Comparison of ENCODE assay signal across 17 cellular contexts in genomic region chr5:63456279-63456678, GRCh38.
DNase-seq lines count a peak whose midpoint lies in the region; ATAC-seq and TF ChIP-seq lines count a peak whose summit lies in the region.
"Had no signal": no experiment of that assay in that cellular context is flagged by ENCODE, and none has a peak within 500 bp of the region (broad histone marks: within the 10 kb centered on the region; RNA-seq: fewer than 3 reads in every experiment).

No MANE protein-coding gene starts in this region.

- peaks cover 4% of the 10 kb centered on the region for H3K27me3 ChIP-seq in RWPE2 (ENCODE audit: insufficient read depth, poor library complexity, severe bottlenecking)

- H3K36me3 Mint-ChIP-seq in nephron progenitor cell (ENCODE audit: low read depth) (no peaks in the 10 kb centered on the region), HFFc6 (ENCODE audit: low read depth) (no peaks in the 10 kb centered on the region)
- H3K36me3 Mint-ChIP-seq: CD14-positive monocyte had no signal

- H3K4me3 ChIP-seq in RWPE2 (ENCODE audit: severe bottlenecking): no peak overlapping the region
- H3K4me3 ChIP-seq in epithelial cell of esophagus (ENCODE audit: low read length): no peak overlapping the region
- H3K4me3 ChIP-seq: GM12878 had no signal

- no peaks in the 10 kb centered on the region for H3K4me1 Mint-ChIP-seq in nephron progenitor cell
- H3K4me1 Mint-ChIP-seq in HFFc6 (ENCODE audit: low read depth): no peaks in the 10 kb centered on the region
- H3K4me1 Mint-ChIP-seq: CD14-positive monocyte had no signal

- TF ChIP-seq CTCF in RWPE2 (IDR thresholded peaks at IDR 0.05; ENCODE audit: poor library complexity, severe bottlenecking) (no peak), epithelial cell of esophagus (IDR thresholded peaks at IDR 0.05; ENCODE audit: insufficient read depth, low read depth, low read length, missing control alignments) (no peak), nephron progenitor cell (IDR thresholded peaks at IDR 0.05) (no peak), HFFc6 (IDR thresholded peaks at IDR 0.05) (no peak)

- H3K4me3 Mint-ChIP-seq in nephron progenitor cell (no peak overlapping the region), HFFc6 (no peak overlapping the region)
- H3K4me3 Mint-ChIP-seq: CD14-positive monocyte had no signal

- no peaks in the 10 kb centered on the region for H3K4me1 ChIP-seq in RWPE2 (ENCODE audit: insufficient read depth, poor library complexity, severe bottlenecking)

- H3K27me3 Mint-ChIP-seq in nephron progenitor cell (ENCODE audit: low read depth, poor library complexity) (peaks cover 5% of the 10 kb centered on the region), HFFc6 (ENCODE audit: insufficient read depth) (no peaks in the 10 kb centered on the region)

- no peak overlapping the region for H3K27ac ChIP-seq in RWPE2 (ENCODE audit: poor library complexity, severe bottlenecking)
- H3K27ac ChIP-seq: KMS-11 had no signal

- DNase-seq in HS-5 (ENCODE audit: low read depth) (peak; percentile 10), RWPE2 (ENCODE audit: low spot score) (no peak), epithelial cell of esophagus (ENCODE audit: low read depth) (peak; percentile 42), renal cortical epithelial cell (ENCODE audit: low read depth) (peak; percentile 50), NCI-H2171 treated with DMSO at 0.1 percent for 48 hours (lab: John Stamatoyannopoulos, UW) (no peak), nephron progenitor cell (no peak), HFFc6 (no peak), iPS-NIHi11 (ENCODE audit: low spot score) (no peak)
- DNase-seq: GOT3, NCI-H1417 treated with DMSO at 0.1 percent for 48 hours, NCI-H2029, NCI-H446, Right ventricle myocardium superior, SW 1271 had no signal

- H3K9me3 Mint-ChIP-seq in nephron progenitor cell: no peaks in the 10 kb centered on the region
- peaks cover 18% of the 10 kb centered on the region for H3K9me3 Mint-ChIP-seq in HFFc6

- no peak overlapping the region for H3K27ac Mint-ChIP-seq in nephron progenitor cell
- no peak overlapping the region for H3K27ac Mint-ChIP-seq in HFFc6
- H3K27ac Mint-ChIP-seq: CD14-positive monocyte had no signal

- peak; percentile 41; the same call in 1 of the 3 replicates for ATAC-seq in RWPE2 (ENCODE audit: low read depth)
- ATAC-seq: GM12878 had no signal

- H3K9me3 ChIP-seq in RWPE2 (ENCODE audit: severe bottlenecking): no peaks in the 10 kb centered on the region

- H3K36me3 ChIP-seq in RWPE2 (ENCODE audit: low read depth): no peaks in the 10 kb centered on the region

Comparison
In these comparisons a context has a peak if more than half of its experiments do, and no peak if none do; other contexts are left out.
1. DNase-seq: peak in HS-5 (single experiment), epithelial cell of esophagus (single experiment) and renal cortical epithelial cell (single experiment); none in RWPE2 (single experiment), NCI-H2171 treated with DMSO at 0.1 percent for 48 hours (single experiment), nephron progenitor cell (single experiment), HFFc6 (single experiment) and iPS-NIHi11 (single experiment).